ENCODE assay signal across 8 cellular contexts in the genomic region with DNA sequence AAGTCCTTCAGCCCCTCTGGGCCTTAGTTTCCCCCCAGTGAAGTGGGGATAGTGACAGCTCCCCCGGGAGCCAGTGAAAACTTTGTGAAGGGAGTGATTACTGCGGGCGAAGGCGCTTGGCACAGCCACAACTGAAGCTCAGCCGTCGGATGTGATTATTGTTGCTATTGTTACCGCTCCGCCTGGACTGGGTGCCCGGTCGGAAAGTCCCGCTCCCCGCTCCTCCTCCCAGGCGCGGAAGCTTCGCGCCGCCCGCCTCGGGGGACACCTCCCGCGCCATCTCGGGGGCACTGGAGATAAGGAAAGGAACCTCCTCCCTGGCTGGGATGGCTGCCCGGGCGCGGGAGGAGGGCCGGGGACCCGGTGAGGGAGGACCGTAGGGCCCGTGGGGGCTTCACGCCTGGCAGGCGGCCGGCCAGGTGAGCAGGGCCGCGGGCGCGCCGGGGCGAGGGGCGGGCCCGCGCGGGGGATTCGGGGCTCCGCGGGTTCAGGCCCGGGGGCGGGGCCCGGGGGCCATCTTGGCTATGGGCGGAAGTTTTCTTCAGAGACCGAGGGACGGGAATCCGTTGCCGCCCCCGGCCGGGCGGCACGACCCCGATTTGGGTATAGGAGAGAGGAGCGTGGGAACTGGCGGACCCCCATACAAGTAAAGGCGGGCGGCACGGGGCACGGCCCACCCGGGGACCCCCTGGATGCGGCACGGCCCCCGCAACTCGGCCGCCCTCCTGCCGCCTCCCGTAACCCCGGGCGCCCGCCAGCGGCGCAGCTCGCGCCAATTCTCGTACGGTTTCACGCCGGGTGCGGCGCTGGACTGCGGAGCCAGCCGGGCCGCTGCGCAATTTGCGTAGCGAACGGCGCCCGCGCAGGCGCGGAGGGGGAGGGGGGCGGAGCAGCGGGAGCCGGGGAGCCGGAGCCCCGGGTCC. TPM values are rescaled to one million over a fixed set of nuclear protein-coding genes. Genes with fewer than 3 reads are reported as not detected.
A peak's percentile ranks its signal among the peaks of the same experiment; 100 is the strongest.
DNase-seq lines count a peak whose midpoint lies in the region; ATAC-seq, FAIRE-seq and TF ChIP-seq lines count a peak whose summit lies in the region.

A gene with protein sequence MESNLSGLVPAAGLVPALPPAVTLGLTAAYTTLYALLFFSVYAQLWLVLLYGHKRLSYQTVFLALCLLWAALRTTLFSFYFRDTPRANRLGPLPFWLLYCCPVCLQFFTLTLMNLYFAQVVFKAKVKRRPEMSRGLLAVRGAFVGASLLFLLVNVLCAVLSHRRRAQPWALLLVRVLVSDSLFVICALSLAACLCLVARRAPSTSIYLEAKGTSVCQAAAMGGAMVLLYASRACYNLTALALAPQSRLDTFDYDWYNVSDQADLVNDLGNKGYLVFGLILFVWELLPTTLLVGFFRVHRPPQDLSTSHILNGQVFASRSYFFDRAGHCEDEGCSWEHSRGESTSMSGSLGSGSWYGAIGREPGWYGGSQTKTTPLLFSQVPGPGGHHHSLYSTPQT (plus strand): TSS at position 887 of the 923 bp plus-strand sequence. CDS start 677 bp downstream, outside the sequence.

- H3K9me3 Mint-ChIP-seq in central memory CD8-positive, alpha-beta T cell = no peaks in the 10 kb centered on the region

- H3K4me1 ChIP-seq in keratinocyte (ENCODE audit: control insufficient read depth, extremely low read depth, insufficient read depth, low read length) = peaks cover 11% of the 10 kb centered on the region

- no peak for TF ChIP-seq CTCF in keratinocyte (optimal IDR thresholded peaks at IDR 0.05 in 1 of 3, IDR thresholded peaks at IDR 0.05 in 1 of 3, conservative IDR thresholded peaks at IDR 0.05 in 1 of 3; ENCODE audit: extremely low read depth in 1 of 3, insufficient read depth in 2 of 3, low read length in 3 of 3)

- DNase-seq in 8988T = peak; percentile 93
- peak; percentile 89 for DNase-seq in NCI-H2196 (lab: John Stamatoyannopoulos, UW; ENCODE audit: unreplicated experiment)
- DNase-seq in central memory CD8-positive, alpha-beta T cell (ENCODE audit: low spot score in 2 of 2) = peak; percentile 91 to 96
- DNase-seq in keratinocyte (ENCODE audit: low read depth, low spot score) = no peak
- DNase-seq in stimulated activated CD4-positive, alpha-beta T cell treated with anti-CD3 and anti-CD28 coated beads, Interleukin-15, amount 100 ng/mL, for 1 hour (ENCODE audit: low read depth in 1 of 2, low spot score in 1 of 2) = peak; percentile 90 to 91

- no peaks in the 10 kb centered on the region for H3K27me3 ChIP-seq in keratinocyte (ENCODE audit: control insufficient read depth, extremely low read depth, insufficient read depth, low read length)

- H3K9me3 ChIP-seq in keratinocyte (ENCODE audit: control insufficient read depth, low read depth, low read length) = no peaks in the 10 kb centered on the region

- peaks cover 10% of the 10 kb centered on the region in 2 experiments for H3K36me3 ChIP-seq in keratinocyte (ENCODE audit: control insufficient read depth in 2 of 2, extremely low read depth in 1 of 2, insufficient read depth in 2 of 2, low read length in 2 of 2)

- no peaks in the 10 kb centered on the region for H4K20me1 ChIP-seq in keratinocyte (ENCODE audit: control insufficient read depth, extremely low read depth, insufficient read depth, low read length)

- H3K27ac ChIP-seq in keratinocyte (ENCODE audit: control insufficient read depth, insufficient read depth, low read length) = peak within 1 kb of the TSS; percentile 92

- peaks cover 9% of the 10 kb centered on the region for H3K36me3 Mint-ChIP-seq in central memory CD8-positive, alpha-beta T cell (ENCODE audit: insufficient read depth)

- H3K4me3 ChIP-seq in keratinocyte (ENCODE audit: control insufficient read depth in 2 of 3, extremely low read depth in 1 of 3, insufficient read depth in 2 of 3, low read depth in 1 of 3, low read length in 3 of 3) = peak within 1 kb of the TSS; percentile 72 to 92 (median 91)

- H2AFZ ChIP-seq in keratinocyte (ENCODE audit: control insufficient read depth, low read length) = peak within 1 kb of the TSS; percentile 73

- peak within 1 kb of the TSS; percentile 92 for H3K9ac ChIP-seq in keratinocyte (ENCODE audit: control insufficient read depth, extremely low read depth, insufficient read depth, low read length)

- H3K9me1 ChIP-seq in keratinocyte (ENCODE audit: control insufficient read depth, extremely low read depth, insufficient read depth, low read length) = no peaks in the 10 kb centered on the region

- no peak for FAIRE-seq in keratinocyte (lab: Jason Lieb, UNC)

- peak within 1 kb of the TSS; percentile 97 for H3K27ac Mint-ChIP-seq in central memory CD8-positive, alpha-beta T cell (ENCODE audit: low read depth)

- ATAC-seq in GM18858 (IDR thresholded peaks at IDR 0.05; ENCODE audit: unreplicated experiment) (peak; percentile 31), HG03064 (IDR thresholded peaks at IDR 0.05; ENCODE audit: low read depth, unreplicated experiment) (peak; percentile 58)
- peak; percentile 62 to 66 for ATAC-seq in activated CD4-positive, CD25-positive, alpha-beta regulatory T cell treated with anti-CD3 and anti-CD28 coated beads, Interleukin-2, amount 50 U/mL, for 24 hours
- ATAC-seq in central memory CD8-positive, alpha-beta T cell (replicated peaks; ENCODE audit: extremely low read depth, poor library complexity, severe bottlenecking) = peak; percentile 80

- H3K4me3 Mint-ChIP-seq in central memory CD8-positive, alpha-beta T cell = peak within 1 kb of the TSS; percentile 87

- no peaks in the 10 kb centered on the region for H3K27me3 Mint-ChIP-seq in central memory CD8-positive, alpha-beta T cell

- H3K79me2 ChIP-seq in keratinocyte (ENCODE audit: control insufficient read depth, insufficient read depth, low read length) = peaks cover 11% of the 10 kb centered on the region

- dilution Hi-C loops in keratinocyte (cut with MboI; ENCODE audit: extremely low pct_ligation_motif_present, low sequenced_read_pairs) = no loop called here

- peak within 1 kb of the TSS; percentile 98 for H3K4me2 ChIP-seq in keratinocyte (ENCODE audit: control insufficient read depth, extremely low read depth, insufficient read depth, low read depth, low read length)

- H3K4me1 Mint-ChIP-seq in central memory CD8-positive, alpha-beta T cell = peaks cover 20% of the 10 kb centered on the region

RNA-seq across cellular contexts. Expression of the gene that starts here (rescaled TPM):
- 6.6 to 11.7 TPM (median 9.8 TPM) in 3 replicates for polyA plus RNA-seq in keratinocyte
- 4.7 TPM for polyA plus RNA-seq in keratinocyte (2011; ENCODE audit: low read depth)
- polyA plus RNA-seq in keratinocyte (2011; cell fraction: cytosol; rRNA removed) = 5.3 and 11.7 TPM in 2 replicates
- 20.5 and 27.1 TPM in 2 replicates for polyA plus RNA-seq in keratinocyte (2011; cell fraction: nucleus; rRNA removed)
- polyA plus RNA-seq in keratinocyte (2012; ENCODE audit: low replicate concordance) = 18.2 TPM in 2 replicates
- 7.4 to 25.6 TPM (median 8.6 TPM) in 3 replicates for polyA minus RNA-seq in keratinocyte
- polyA minus RNA-seq in keratinocyte (2011; cell fraction: cytosol; rRNA and poly(A)+ RNA removed) = 13.2 TPM
- polyA minus RNA-seq in keratinocyte (2011; cell fraction: nucleus; rRNA and poly(A)+ RNA removed) = 6.0 and 9.9 TPM in 2 replicates
